In the genomic region with DNA sequence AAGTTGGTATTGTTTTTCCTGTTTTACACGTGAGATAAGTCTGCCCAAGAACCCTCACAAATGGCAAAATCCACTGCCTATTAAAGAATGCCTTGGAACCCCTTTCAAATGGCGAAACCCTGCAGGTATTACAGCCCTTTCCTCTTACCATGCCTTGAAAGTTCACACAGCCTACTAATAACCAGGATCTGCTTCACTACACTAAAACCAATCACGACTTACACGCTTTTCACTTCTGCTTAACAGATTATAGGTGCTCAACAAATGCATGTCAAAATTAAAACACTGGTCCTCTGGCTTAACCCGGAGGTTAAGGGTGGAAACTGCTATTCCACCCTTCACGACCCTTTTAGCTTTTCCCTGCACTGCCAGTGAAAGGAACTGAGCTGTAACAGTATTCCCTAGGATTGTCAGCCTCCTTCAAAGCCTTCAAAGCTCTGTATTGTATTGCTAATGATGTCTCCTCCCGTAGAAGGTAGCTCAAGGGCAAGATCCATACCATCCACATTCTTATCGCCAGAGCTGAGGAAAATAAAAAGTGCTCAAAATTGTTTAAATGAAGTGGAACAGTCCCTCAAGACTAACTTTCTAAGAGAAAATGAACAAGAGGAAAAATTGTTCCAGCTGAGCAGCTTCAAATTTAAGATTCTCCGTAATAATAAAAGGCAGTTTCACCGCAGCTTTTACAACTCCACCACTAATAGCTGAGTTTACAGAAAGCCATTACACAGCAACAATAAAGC, we compare ENCODE assay signal across 8 cellular contexts. TPM values are rescaled to one million over a fixed set of nuclear protein-coding genes. Genes with fewer than 3 reads are reported as not detected.
DNase-seq lines count a peak whose midpoint lies in the region; ATAC-seq and TF ChIP-seq lines count a peak whose summit lies in the region.

No MANE protein-coding gene starts in this region.

- TF ChIP-seq CTCF in PC-9 (conservative IDR thresholded peaks at IDR 0.05) (no peak), epithelial cell of esophagus (IDR thresholded peaks at IDR 0.05; ENCODE audit: insufficient read depth, low read depth, low read length, missing control alignments) (no peak), nephron (IDR thresholded peaks at IDR 0.05; ENCODE audit: unreplicated experiment in 3 of 3) (no peak)

- no peaks in the 10 kb centered on the region for H3K27me3 ChIP-seq in PC-9 (ENCODE audit: insufficient read depth, low read depth)

- no peaks in the 10 kb centered on the region for H3K9me2 ChIP-seq in PC-9 (ENCODE audit: insufficient read depth)

- peaks cover 13% of the 10 kb centered on the region; the same call in 1 of the 2 replicates for H3K36me3 ChIP-seq in PC-9 (ENCODE audit: low read depth)

- TSS peak; percentile 33 for BruUV-seq in PC-9 (replicated peaks; lab: Mats Ljungman, UMichigan)

- H3K4me1 ChIP-seq in PC-9 (replicated peaks; ENCODE audit: insufficient read depth), result peaks cover 23% of the 10 kb centered on the region

- peak overlapping the region; percentile 97 to 100 (median 99) for H3K4me3 Mint-ChIP-seq in nephron

- CTCF ChIA-PET in PC-9 (lab: Charles Lee), result interaction anchor here (0.8 kb wide), 1 partner anchor 64 kb away, joined by 3 read pairs; no protein-coding TSS in a partner anchor

- H3K9me3 ChIP-seq in PC-9 (ENCODE audit: insufficient read depth, low read depth), result no peaks in the 10 kb centered on the region; the same call in 1 of the 2 replicates

- intact Hi-C loops in PC-9 (cut with micrococcal nuclease; ENCODE audit: unreplicated experiment), result loop anchor here (2.0 kb wide), 2 partner anchors 62 to 168 kb away; partner anchors contain the start of gene NFIL3

- H3K9me3 Mint-ChIP-seq in nephron, result no peaks in the 10 kb centered on the region

- no peak for ATAC-seq in GM19452 (IDR thresholded peaks at IDR 0.05; ENCODE audit: unreplicated experiment)

- H3K27ac Mint-ChIP-seq in nephron, result peak overlapping the region; percentile 90 to 98 (median 97)

- peak overlapping the region; percentile 95 for H3K4me3 ChIP-seq in PC-9
- H3K4me3 ChIP-seq in epithelial cell of esophagus (ENCODE audit: low read length), result peak overlapping the region; percentile 92

- peaks cover 20% of the 10 kb centered on the region for H3K4me1 Mint-ChIP-seq in nephron

- 0 out of 2 replicates have a peak, but pooled peaks cover 6% of the 10 kb centered on the region for H4K20me1 ChIP-seq in PC-9 (ENCODE audit: insufficient read depth)

- peak overlapping the region; percentile 95 for H2AFZ ChIP-seq in PC-9

- peak overlapping the region; percentile 90 for H3K4me2 ChIP-seq in PC-9

- peaks cover 9% of the 10 kb centered on the region for H3K36me3 Mint-ChIP-seq in nephron (ENCODE audit: low read depth)

- H3F3A ChIP-seq in PC-9 (ENCODE audit: insufficient read depth, low read depth), result peaks cover 4% of the 10 kb centered on the region; the same call in 1 of the 2 replicates

- peaks cover 53% of the 10 kb centered on the region for H3K79me2 ChIP-seq in PC-9 (ENCODE audit: low read depth)

- POLR2A ChIA-PET in PC-9 (lab: Charles Lee; ENCODE audit: unreplicated experiment), result no interaction called here

- peak overlapping the region; percentile 56 for H3K27ac ChIP-seq in PC-9

- peak; percentile 13 for DNase-seq in NCI-H2107 treated with DMSO at 0.1 percent for 48 hours (lab: John Stamatoyannopoulos, UW; ENCODE audit: unreplicated experiment)
- no peak for DNase-seq in NCI-H2107 (lab: John Stamatoyannopoulos, UW)
- DNase-seq in PC-9, result no peak
- no peak for DNase-seq in epithelial cell of esophagus (ENCODE audit: low read depth)
- DNase-seq in ecto neural progenitor cell (ENCODE audit: low spot score), result no peak
- DNase-seq in NK-92 treated with Interleukin-12 subunit alpha and Interleukin-12 subunit beta, amount 100 ng/mL, for 24 hours (lab: John Stamatoyannopoulos, UW), result no peak

- peaks cover 5% of the 10 kb centered on the region for H3K27me3 Mint-ChIP-seq in nephron (ENCODE audit: low read depth)

RNA-seq across cellular contexts. Expression of gene AUH, which starts 1.0 kb away (rescaled TPM):
- 24.9 and 31.1 TPM in 2 replicates for total RNA-seq in PC-9 (2021)
